In genomic region chr22:46662226-46662625, GRCh38 we compare ENCODE assay signal across 1 cellular context.
TF ChIP-seq lines count a peak whose summit lies in the region.

No MANE protein-coding gene starts in this region.

TF ChIP-seq in IMR-90, 13 proteins besides CTCF, POLR2A, EP300 and RAD21 (continued from another document):
- TF ChIP-seq, protein P1, sequence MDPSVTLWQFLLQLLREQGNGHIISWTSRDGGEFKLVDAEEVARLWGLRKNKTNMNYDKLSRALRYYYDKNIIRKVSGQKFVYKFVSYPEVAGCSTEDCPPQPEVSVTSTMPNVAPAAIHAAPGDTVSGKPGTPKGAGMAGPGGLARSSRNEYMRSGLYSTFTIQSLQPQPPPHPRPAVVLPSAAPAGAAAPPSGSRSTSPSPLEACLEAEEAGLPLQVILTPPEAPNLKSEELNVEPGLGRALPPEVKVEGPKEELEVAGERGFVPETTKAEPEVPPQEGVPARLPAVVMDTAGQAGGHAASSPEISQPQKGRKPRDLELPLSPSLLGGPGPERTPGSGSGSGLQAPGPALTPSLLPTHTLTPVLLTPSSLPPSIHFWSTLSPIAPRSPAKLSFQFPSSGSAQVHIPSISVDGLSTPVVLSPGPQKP (IDR thresholded peaks at IDR 0.05; ENCODE audit: borderline replicate concordance, low read depth, low read length): no peak
- no peak for TF ChIP-seq MAFK (IDR thresholded peaks at IDR 0.05; ENCODE audit: low read depth, low read length)
- TF ChIP-seq USF2 (IDR thresholded peaks at IDR 0.05; ENCODE audit: low read depth, low read length): no peak
- TF ChIP-seq CHD1 (IDR thresholded peaks at IDR 0.05; ENCODE audit: low read depth, low read length): no peak
